In genomic region chr17:29129731-29130130, GRCh38 we compare ENCODE assay signal across 15 cellular contexts. TPM values are rescaled to one million over a fixed set of nuclear protein-coding genes. Genes with fewer than 3 reads are reported as not detected.
A peak's percentile ranks its signal among the peaks of the same experiment; 100 is the strongest.
DNase-seq lines count a peak whose midpoint lies in the region; ATAC-seq and TF ChIP-seq lines count a peak whose summit lies in the region.
"Had no signal": no experiment of that assay in that cellular context is flagged by ENCODE, and none has a peak within 500 bp of the region (broad histone marks: within the 10 kb centered on the region; RNA-seq: fewer than 3 reads in every experiment).

No MANE protein-coding gene starts in this region.

- H3K9me1 ChIP-seq in IMR-90 (ENCODE audit: insufficient read depth, low read length): peaks cover 38% of the 10 kb centered on the region

- BruUV-seq in IMR-90 (replicated peaks; lab: Mats Ljungman, UMichigan): no TSS peak

- H3K4me3 ChIP-seq in IMR-90 (ENCODE audit: insufficient read depth, low read depth, low read length): no peak overlapping the region
- no peak overlapping the region for H3K4me3 ChIP-seq in lower lobe of right lung
- no peak overlapping the region for H3K4me3 ChIP-seq in thyroid gland (replicated peaks in 1 of 3)
- H3K4me3 ChIP-seq: Peyer's patch had no signal

- TF ChIP-seq POLR2A in IMR-90 (IDR thresholded peaks at IDR 0.05; ENCODE audit: low read depth, low read length): no peak
- TF ChIP-seq POLR2A in thyroid gland (IDR thresholded peaks at IDR 0.05): no peak

- H4K91ac ChIP-seq in IMR-90 (ENCODE audit: insufficient read depth, low read depth, low read length): no peak overlapping the region

- H3K56ac ChIP-seq in IMR-90 (ENCODE audit: extremely low read depth, insufficient read depth, low read length): no peak overlapping the region

- no peaks in the 10 kb centered on the region for H3K27me3 ChIP-seq in IMR-90 (ENCODE audit: control insufficient read depth, insufficient read depth, low read length)
- no peaks in the 10 kb centered on the region for H3K27me3 ChIP-seq in lower lobe of right lung (ENCODE audit: low read depth)
- no peaks in the 10 kb centered on the region for H3K27me3 ChIP-seq in thyroid gland
- H3K27me3 ChIP-seq: Peyer's patch had no signal

- no peak overlapping the region for H2AFZ ChIP-seq in IMR-90 (replicated peaks; ENCODE audit: low read length, poor library complexity)

- H4K5ac ChIP-seq in IMR-90 (ENCODE audit: low read depth, low read length): no peak overlapping the region

- no peak overlapping the region for H2AK5ac ChIP-seq in IMR-90 (ENCODE audit: low read depth, low read length)

- peak; percentile 21 for ATAC-seq in Right ventricle myocardium inferior
- no peak for ATAC-seq in left cardiac atrium
- no peak for ATAC-seq in IMR-90 (ENCODE audit: low read depth)
- peak; percentile 29 to 75 for ATAC-seq in lower lobe of right lung
- ATAC-seq in HG03045 (IDR thresholded peaks at IDR 0.05; ENCODE audit: unreplicated experiment): no peak

- H3K23ac ChIP-seq in IMR-90 (ENCODE audit: low read depth, low read length): no peak overlapping the region

- H4K8ac ChIP-seq in IMR-90 (ENCODE audit: low read depth in 2 of 2, low read length in 2 of 2): no peak overlapping the region

- H2BK15ac ChIP-seq in IMR-90 (ENCODE audit: low read depth, low read length): no peak overlapping the region

- H3K14ac ChIP-seq in IMR-90 (replicated peaks; ENCODE audit: low read depth, low read length): no peak overlapping the region

- intact Hi-C loops in Right ventricle myocardium inferior (cut with DNase I): no loop called here
- intact Hi-C loops in left cardiac atrium (cut with DNase I): no loop called here
- intact Hi-C loops in IMR-90 (cut with micrococcal nuclease): no loop called here
- intact Hi-C loops in lower lobe of right lung (cut with DNase I): no loop called here
- intact Hi-C loops in thyroid gland (cut with DNase I): no loop called here

- no peak overlapping the region for H2BK20ac ChIP-seq in IMR-90 (ENCODE audit: low read depth, low read length)

- H3K79me1 ChIP-seq in IMR-90 (ENCODE audit: low read depth in 1 of 2, low read length in 2 of 2): peaks cover 48 to 60% of the 10 kb centered on the region in 2 experiments

- no peak overlapping the region for H2BK5ac ChIP-seq in IMR-90 (ENCODE audit: low read depth, low read length, poor library complexity, severe bottlenecking)

- no peaks in the 10 kb centered on the region for H3K9me3 ChIP-seq in IMR-90 (ENCODE audit: control insufficient read depth, insufficient read depth, low read length)
- H3K9me3 ChIP-seq in lower lobe of right lung: no peaks in the 10 kb centered on the region
- H3K9me3 ChIP-seq in thyroid gland: no peaks in the 10 kb centered on the region
- H3K9me3 ChIP-seq: Peyer's patch had no signal

- H3K4me2 ChIP-seq in IMR-90 (ENCODE audit: low read depth, low read length): no peak overlapping the region
- H3K4me2 ChIP-seq: KMS-11 had no signal

- POLR2A ChIA-PET in IMR-90 (lab: Charles Lee; ENCODE audit: unreplicated experiment): no interaction called here

- no peak for TF ChIP-seq CTCF in IMR-90 (conservative IDR thresholded peaks at IDR 0.05; ENCODE audit: low read depth, low read length)
- TF ChIP-seq CTCF in lower lobe of right lung (IDR thresholded peaks at IDR 0.05): no peak
- no peak for TF ChIP-seq CTCF in thyroid gland (IDR thresholded peaks at IDR 0.05)

- no CpG with 5 or more reads among the region's 4 CpGs for WGBS in IMR-90 (ENCODE audit: extremely low coverage in 2 of 2, insufficient read length in 1 of 2), 2 experiments
- 74 to 78% methylated on average over 4 of the region's 4 CpGs for WGBS in thyroid gland, 2 donors

- H4K20me1 ChIP-seq in IMR-90 (ENCODE audit: insufficient read depth, low read length): peaks cover 11% of the 10 kb centered on the region; the same call in 1 of the 2 replicates

- H3K9ac ChIP-seq in IMR-90 (ENCODE audit: low read depth, low read length): no peak overlapping the region
- H3K9ac ChIP-seq: KMS-11 had no signal

- dilution Hi-C loops in IMR-90 (cut with HindIII; ENCODE audit: low sequenced_read_pairs, unreplicated experiment): no loop called here

- H3K27ac ChIP-seq in IMR-90 (ENCODE audit: insufficient read depth, low read length): no peak overlapping the region
- H3K27ac ChIP-seq in lower lobe of right lung: no peak overlapping the region
- no peak overlapping the region for H3K27ac ChIP-seq in thyroid gland
- H3K27ac ChIP-seq: KMS-11, Peyer's patch had no signal

- in situ Hi-C loops in IMR-90 (cut with MboI; ENCODE audit: low sequenced_read_pairs): no loop called here

- H3K4me1 ChIP-seq in IMR-90 (ENCODE audit: control insufficient read depth, insufficient read depth, low read length) (peaks cover 24% of the 10 kb centered on the region), lower lobe of right lung (peaks cover 38% of the 10 kb centered on the region), thyroid gland (peaks cover 0 to 12% of the 10 kb centered on the region in 2 donors)

- no peak for TF ChIP-seq RAD21 in IMR-90 (IDR thresholded peaks at IDR 0.05; ENCODE audit: low read length)

- CTCF ChIA-PET in IMR-90 (lab: Yijun Ruan, JAX): interaction anchor here (1.2 kb wide), 1 partner anchor 164 kb away, joined by 3 read pairs; no protein-coding TSS in a partner anchor

- H2BK120ac ChIP-seq in IMR-90 (ENCODE audit: low read depth, low read length): no peak overlapping the region

- 0 out of 2 replicates have a peak, but pooled peaks cover 3% of the 10 kb centered on the region for H3K36me3 ChIP-seq in IMR-90 (ENCODE audit: control insufficient read depth, insufficient read depth, low read length)
- peaks cover 17% of the 10 kb centered on the region for H3K36me3 ChIP-seq in lower lobe of right lung
- no peaks in the 10 kb centered on the region for H3K36me3 ChIP-seq in thyroid gland

- no peak overlapping the region for H3K18ac ChIP-seq in IMR-90 (ENCODE audit: low read depth, low read length)

- H3K4ac ChIP-seq in IMR-90 (ENCODE audit: low read depth, low read length): no peak overlapping the region

- DNase-seq in Right ventricle myocardium inferior (ENCODE audit: missing footprints) (no peak), left cardiac atrium (no peak), IMR-90 (no peak), lower lobe of right lung (peak; percentile 56), thyroid gland (peak; percentile 53 to 57), DMS114 treated with DMSO at 0.1 percent for 48 hours (lab: John Stamatoyannopoulos, UW; ENCODE audit: unreplicated experiment) (no peak)
- no peak for DNase-seq in stimulated activated CD4-positive, alpha-beta T cell treated with anti-CD3 and anti-CD28 coated beads, Interleukin-15, amount 100 ng/mL, for 24 hours
- DNase-seq: C1 segment of cervical spinal cord; CD8-positive, alpha-beta memory T cell; NCI-H187; NCI-H345; NK-92 treated with Interleukin-12 subunit alpha and Interleukin-12 subunit beta, amount 100 ng/mL, for 24 hours had no signal

- H2AK9ac ChIP-seq in IMR-90 (replicated peaks; ENCODE audit: low read depth, low read length, poor library complexity): peak overlapping the region; percentile 45

TF ChIP-seq in IMR-90, 13 proteins besides CTCF, POLR2A, EP300 and RAD21:
- no peak for TF ChIP-seq CHD1 (IDR thresholded peaks at IDR 0.05; ENCODE audit: low read depth, low read length)
- no peak for TF ChIP-seq NFE2L2 (IDR thresholded peaks at IDR 0.05; ENCODE audit: low read depth, low read length)
- TF ChIP-seq RFX5 (IDR thresholded peaks at IDR 0.05; ENCODE audit: low read depth, low read length): no peak
- TF ChIP-seq MAZ (IDR thresholded peaks at IDR 0.05; ENCODE audit: borderline replicate concordance, low read depth, low read length): no peak
- TF ChIP-seq CEBPB (IDR thresholded peaks at IDR 0.05; ENCODE audit: low read depth, low read length): no peak
- no peak for TF ChIP-seq MXI1 (IDR thresholded peaks at IDR 0.05; ENCODE audit: borderline replicate concordance, low read depth, low read length)
- TF ChIP-seq FOS (IDR thresholded peaks at IDR 0.05; ENCODE audit: low read depth, low read length): no peak

RNA-seq across cellular contexts. Expression of gene MYO18A, which starts 50.5 kb away (rescaled TPM):
- total RNA-seq in Right ventricle myocardium inferior (373 TPM), left cardiac atrium (100 to 1,000 TPM; 179 to 190 TPM), IMR-90 (2012; rRNA removed) (39.1 and 40.0 TPM in 2 replicates), lower lobe of right lung (59.5 TPM), thyroid gland (10 to 100 TPM; 32.1 to 49.8 (median 40.6) TPM)
- 22.4 and 22.9 TPM in 2 replicates for polyA plus RNA-seq in IMR-90 (2012; rRNA removed)
- polyA plus RNA-seq in IMR-90 (2012; cell fraction: cytosol; rRNA removed): 12.8 and 19.0 TPM in 2 replicates
- 95.5 and 141 TPM in 2 replicates for polyA plus RNA-seq in IMR-90 (2012; cell fraction: nucleus; rRNA removed; ENCODE audit: low replicate concordance)

Comparison
In these comparisons a context has a peak if more than half of its experiments do, and no peak if none do; other contexts are left out.
1. ATAC-seq: peak in Right ventricle myocardium inferior (single experiment) and lower lobe of right lung (2 of 2); none in left cardiac atrium (0 of 2), IMR-90 (single experiment) and HG03045 (single experiment).
2. DNase-seq: peak in lower lobe of right lung (single experiment) and thyroid gland (2 of 2); none in Right ventricle myocardium inferior (single experiment), left cardiac atrium (single experiment), IMR-90 (single experiment), DMS114 treated with DMSO at 0.1 percent for 48 hours (single experiment) and stimulated activated CD4-positive, alpha-beta T cell treated with anti-CD3 and anti-CD28 coated beads, Interleukin-15, amount 100 ng/mL, for 24 hours (single experiment).